19 cellular contexts compared by ENCODE assay signal in genomic region chr18:2884706-2885285, GRCh38.
"Had no signal": no experiment of that assay in that cellular context is flagged by ENCODE, and none has a peak within 500 bp of the region (broad histone marks: within the 10 kb centered on the region; RNA-seq: fewer than 3 reads in every experiment).

No MANE protein-coding gene starts in this region.

- H3K9me3 ChIP-seq: colonic mucosa had no signal

- H3K27ac Mint-ChIP-seq: activated naive CD4-positive, alpha-beta T cell treated with anti-CD3 and anti-CD28 coated beads, Interleukin-2, amount 50 U/mL, for 24 hours; activated T-cell treated with anti-CD3 and anti-CD28 coated beads, Interleukin-2, amount 50 U/mL, for 24 hours; memory B cell; type B pancreatic cell had no signal

- H3K27me3 Mint-ChIP-seq: activated naive CD4-positive, alpha-beta T cell treated with anti-CD3 and anti-CD28 coated beads, Interleukin-2, amount 50 U/mL, for 24 hours; activated T-cell treated with anti-CD3 and anti-CD28 coated beads, Interleukin-2, amount 50 U/mL, for 24 hours; natural killer cell treated with Interleukin-12 subunit alpha and Interleukin-12 subunit beta and Interleukin-15 and Interleukin-18, amount 100 ng/mL, for 72 hours; stimulated activated naive CD8-positive, alpha-beta T cell treated with anti-CD3 and anti-CD28 coated beads, Interleukin-15, amount 100 ng/mL, for 72 hours; T-cell had no signal

- H2AFZ ChIP-seq: hepatocyte had no signal

- DNase-seq: activated T-cell treated with anti-CD3 and anti-CD28 coated beads, Interleukin-2, amount 50 U/mL, for 24 hours; amniotic stem cell; central memory CD4-positive, alpha-beta T cell; colonic mucosa; effector CD4-positive, alpha-beta T cell; kidney; left ventricle myocardium inferior; occipital lobe; psoas muscle; stimulated activated naive CD8-positive, alpha-beta T cell treated with anti-CD3 and anti-CD28 coated beads, Interleukin-15, amount 100 ng/mL, for 72 hours; T-cell; T-helper 9 cell had no signal

- H3K27ac ChIP-seq: colonic mucosa, esophagus muscularis mucosa, hepatocyte, left ventricle myocardium inferior, psoas muscle had no signal

- H3K79me2 ChIP-seq: hepatocyte had no signal

- H3K4me1 ChIP-seq: colonic mucosa, psoas muscle had no signal

- FAIRE-seq: kidney had no signal

- H3K27me3 ChIP-seq: colonic mucosa, esophagus muscularis mucosa, hepatocyte had no signal

- H3K36me3 ChIP-seq: colonic mucosa, esophagus muscularis mucosa, left ventricle myocardium inferior had no signal

- ATAC-seq: natural killer cell treated with Interleukin-12 subunit alpha and Interleukin-12 subunit beta and Interleukin-15 and Interleukin-18, amount 100 ng/mL, for 72 hours; psoas muscle; sciatic nerve; stimulated activated naive CD8-positive, alpha-beta T cell treated with anti-CD3 and anti-CD28 coated beads, Interleukin-15, amount 100 ng/mL, for 72 hours; T-cell had no signal

- H3K4me3 Mint-ChIP-seq: activated naive CD4-positive, alpha-beta T cell treated with anti-CD3 and anti-CD28 coated beads, Interleukin-2, amount 50 U/mL, for 24 hours; activated T-cell treated with anti-CD3 and anti-CD28 coated beads, Interleukin-2, amount 50 U/mL, for 24 hours; memory B cell; natural killer cell treated with Interleukin-12 subunit alpha and Interleukin-12 subunit beta and Interleukin-15 and Interleukin-18, amount 100 ng/mL, for 72 hours; stimulated activated naive CD8-positive, alpha-beta T cell treated with anti-CD3 and anti-CD28 coated beads, Interleukin-15, amount 100 ng/mL, for 72 hours; type B pancreatic cell had no signal

- H3K4me3 ChIP-seq: colonic mucosa, esophagus muscularis mucosa, hepatocyte, left ventricle myocardium inferior, psoas muscle had no signal

- H3K4me2 ChIP-seq: hepatocyte had no signal
